16 cellular contexts compared by ENCODE assay signal in genomic region chr1:29644812-29645211, GRCh38.
"Had no signal": no experiment of that assay in that cellular context is flagged by ENCODE, and none has a peak within 500 bp of the region (broad histone marks: within the 10 kb centered on the region; RNA-seq: fewer than 3 reads in every experiment).

No MANE protein-coding gene starts in this region.

- DNase-seq: activated CD4-positive, alpha-beta T cell treated with anti-CD3 and anti-CD28 coated beads, Interleukin-2, amount 50 U/mL, for 4 hours; activated CD4-positive, CD25-positive, alpha-beta regulatory T cell treated with anti-CD3 and anti-CD28 coated beads, Interleukin-2, amount 50 U/mL, for 72 hours; activated gamma-delta T cell treated with Interleukin-2 at 50 U/mL for 16 hours; activated T-cell treated with anti-CD3 and anti-CD28 coated beads, Interleukin-2, amount 50 U/mL, for 72 hours; amniotic stem cell; caudate nucleus; effector CD4-positive, alpha-beta T cell; foreskin fibroblast; kidney glomerular epithelial cell; ovary; stimulated activated CD4-positive, alpha-beta T cell treated with anti-CD3 and anti-CD28 coated beads, Interleukin-12 subunit alpha, Interleukin-12 subunit beta, amount 100 ng/mL, for 4 hours; stimulated activated CD4-positive, alpha-beta T cell treated with anti-CD3 and anti-CD28 coated beads, Interleukin-2, amount 100 ng/mL, for 24 hours; T-helper 9 cell had no signal

- H3K27ac ChIP-seq: ovary, thoracic aorta had no signal

- H3K36me3 Mint-ChIP-seq: activated naive CD8-positive, alpha-beta T cell had no signal

- H3K27ac Mint-ChIP-seq: activated naive CD8-positive, alpha-beta T cell; activated T-cell treated with anti-CD3 and anti-CD28 coated beads, Interleukin-2, amount 50 U/mL, for 72 hours; nephron had no signal

- H3K4me3 ChIP-seq: ovary, thoracic aorta had no signal

- H3K9me3 ChIP-seq: ovary, thoracic aorta had no signal

- ATAC-seq: activated T-cell treated with anti-CD3 and anti-CD28 coated beads, Interleukin-2, amount 50 U/mL, for 72 hours had no signal

- H3K4me3 Mint-ChIP-seq: activated naive CD8-positive, alpha-beta T cell; activated T-cell treated with anti-CD3 and anti-CD28 coated beads, Interleukin-2, amount 50 U/mL, for 72 hours; nephron had no signal

- H3K9me3 Mint-ChIP-seq: activated T-cell treated with anti-CD3 and anti-CD28 coated beads, Interleukin-2, amount 50 U/mL, for 72 hours; nephron had no signal

- H3K36me3 ChIP-seq: ovary, thoracic aorta had no signal

- H3K27me3 ChIP-seq: ovary had no signal
